Comparison of ENCODE assay signal across 1 cellular context in genomic region chr15:43093026-43093425, GRCh38.
TF ChIP-seq lines count a peak whose summit lies in the region.

No MANE protein-coding gene starts in this region.

TF ChIP-seq in liver, 16 proteins besides CTCF, POLR2A, EP300 and RAD21 (continued from another document):
- TF ChIP-seq REST (IDR thresholded peaks at IDR 0.05), result peak; percentile 62
- TF ChIP-seq FOXA2 (IDR thresholded peaks at IDR 0.05), result no peak
- TF ChIP-seq RXRA (IDR thresholded peaks at IDR 0.05), result no peak
- TF ChIP-seq SP1 (IDR thresholded peaks at IDR 0.05), result no peak
- no peak for TF ChIP-seq HNF4A (conservative IDR thresholded peaks at IDR 0.05)
- TF ChIP-seq ATF3 (IDR thresholded peaks at IDR 0.05), result no peak
